Comparison of ENCODE assay signal across 9 cellular contexts in genomic region chr5:43000198-43000840, GRCh38. TPM values are rescaled to one million over a fixed set of nuclear protein-coding genes. Genes with fewer than 3 reads are reported as not detected.
A peak's percentile ranks its signal among the peaks of the same experiment; 100 is the strongest.
DNase-seq lines count a peak whose midpoint lies in the region; ATAC-seq and TF ChIP-seq lines count a peak whose summit lies in the region.
"Had no signal": no experiment of that assay in that cellular context is flagged by ENCODE, and none has a peak within 500 bp of the region (broad histone marks: within the 10 kb centered on the region; RNA-seq: fewer than 3 reads in every experiment).

No MANE protein-coding gene starts in this region.

- ATAC-seq in omental fat pad (ENCODE audit: low FRiP score): peak; percentile 23
- ATAC-seq: GM12878 had no signal

- H3K36me3 ChIP-seq in SK-N-SH (replicated peaks in 1 of 2; ENCODE audit: control insufficient read depth in 1 of 2, insufficient read depth in 2 of 2, low read length in 1 of 2): no peaks in the 10 kb centered on the region

- H3K4me1 ChIP-seq in SK-N-SH (ENCODE audit: control insufficient read depth in 1 of 2, insufficient read depth in 2 of 2, low read depth in 1 of 2, low read length in 1 of 2): no peaks in the 10 kb centered on the region

- no peak for TF ChIP-seq RAD21 in SK-N-SH (IDR thresholded peaks at IDR 0.05; ENCODE audit: low read length)

- H3K9me3 ChIP-seq in SK-N-SH: no peaks in the 10 kb centered on the region

- H2AFZ ChIP-seq in SK-N-SH (ENCODE audit: low read depth): peak overlapping the region; percentile 82

- DNase-seq in DMS153 treated with DMSO at 0.1 percent for 48 hours (lab: John Stamatoyannopoulos, UW; ENCODE audit: unreplicated experiment): peak; percentile 74
- no peak for DNase-seq in SK-N-SH
- peak; percentile 33 for DNase-seq in fibroblast of the aortic adventitia (ENCODE audit: low read depth)
- DNase-seq in omental fat pad (ENCODE audit: low spot score): no peak
- DNase-seq in SHP77 treated with DMSO at 0.1 percent for 48 hours (lab: John Stamatoyannopoulos, UW): no peak
- DNase-seq in inferior parietal cortex (ENCODE audit: extremely low spot score): no peak
- DNase-seq in NCI-H1694 treated with DMSO at 0.1 percent for 48 hours (lab: John Stamatoyannopoulos, UW): no peak
- DNase-seq in NCI-H2029 treated with DMSO at 0.1 percent for 48 hours (lab: John Stamatoyannopoulos, UW): no peak

- no peaks in the 10 kb centered on the region for H3K79me2 ChIP-seq in SK-N-SH (ENCODE audit: insufficient read depth)

- CTCF ChIA-PET in SK-N-SH (lab: Yijun Ruan, JAX): no interaction called here

- peaks cover 4% of the 10 kb centered on the region for H3F3A ChIP-seq in SK-N-SH (replicated peaks; ENCODE audit: insufficient read depth)

- H3K27ac ChIP-seq in SK-N-SH (ENCODE audit: low read depth in 2 of 2, low read length in 1 of 2): peak overlapping the region; percentile 2 to 28; a peak in 3 of 4 replicates

- H4K20me1 ChIP-seq in SK-N-SH (ENCODE audit: insufficient read depth): no peaks in the 10 kb centered on the region

- no peaks in the 10 kb centered on the region for H3K9me2 ChIP-seq in SK-N-SH

- H3K9ac ChIP-seq in SK-N-SH: no peak overlapping the region; the same call in 1 of the 2 replicates

- H3K4me2 ChIP-seq in SK-N-SH: peak overlapping the region; percentile 75

- 3% methylated on average over 18 of the region's 39 CpGs for WGBS in SK-N-SH (ENCODE audit: low lambda C conversion rate)

- POLR2A ChIA-PET in SK-N-SH (lab: Yijun Ruan, JAX): no interaction called here

- peak overlapping the region; percentile 33 to 58; a peak in 3 of 4 replicates for H3K4me3 ChIP-seq in SK-N-SH (ENCODE audit: low read depth in 2 of 2, low read length in 1 of 2)
- H3K4me3 ChIP-seq in fibroblast of the aortic adventitia (ENCODE audit: low read depth, low read length): peak overlapping the region; percentile 49
- H3K4me3 ChIP-seq: GM12878 had no signal

- TF ChIP-seq CTCF in SK-N-SH (IDR thresholded peaks at IDR 0.05) (no peak), fibroblast of the aortic adventitia (IDR thresholded peaks at IDR 0.05; ENCODE audit: insufficient read depth, low read length) (no peak), omental fat pad (IDR thresholded peaks at IDR 0.05) (no peak)

- peaks cover 39% of the 10 kb centered on the region; the same call in 1 of the 2 replicates for H3K27me3 ChIP-seq in SK-N-SH (ENCODE audit: insufficient read depth)

- TF ChIP-seq EP300 in SK-N-SH (IDR thresholded peaks at IDR 0.05; ENCODE audit: borderline replicate concordance in 1 of 2, low read depth in 1 of 2, low read length in 1 of 2): no peak

TF ChIP-seq in SK-N-SH, 30 proteins besides CTCF, POLR2A, EP300 and RAD21:
- TF ChIP-seq TEAD4 (IDR thresholded peaks at IDR 0.05; ENCODE audit: borderline replicate concordance, insufficient read depth): no peak
TF ChIP-seq in SK-N-SH: peak in this region for 0.

RNA-seq across cellular contexts. Expression of gene ANXA2R, which starts 39.8 kb away (rescaled TPM):
- 1.7 and 1.9 TPM in 2 replicates for polyA plus RNA-seq in SK-N-SH (2012; rRNA removed)
- 0.88 and 1.4 TPM in 2 replicates for polyA plus RNA-seq in SK-N-SH (2012; cell fraction: cytosol; rRNA removed)
- 3.7 and 5.4 TPM in 2 replicates for polyA plus RNA-seq in SK-N-SH (2012; cell fraction: nucleus; rRNA removed)
- 3.0 and 3.4 TPM in 2 replicates for total RNA-seq in fibroblast of the aortic adventitia (ENCODE audit: low replicate concordance)
- 1 to 10 TPM; 1.5 to 5.5 (median 3.4) TPM for total RNA-seq in omental fat pad

Comparison
In these comparisons a context has a peak if more than half of its experiments do, and no peak if none do; other contexts are left out.
1. DNase-seq: peak in DMS153 treated with DMSO at 0.1 percent for 48 hours (single experiment) and fibroblast of the aortic adventitia (single experiment); none in SK-N-SH (single experiment), omental fat pad (single experiment), SHP77 treated with DMSO at 0.1 percent for 48 hours (single experiment), inferior parietal cortex (single experiment), NCI-H1694 treated with DMSO at 0.1 percent for 48 hours (single experiment) and NCI-H2029 treated with DMSO at 0.1 percent for 48 hours (single experiment).